Comparison of ENCODE assay signal across 8 cellular contexts in the genomic region with DNA sequence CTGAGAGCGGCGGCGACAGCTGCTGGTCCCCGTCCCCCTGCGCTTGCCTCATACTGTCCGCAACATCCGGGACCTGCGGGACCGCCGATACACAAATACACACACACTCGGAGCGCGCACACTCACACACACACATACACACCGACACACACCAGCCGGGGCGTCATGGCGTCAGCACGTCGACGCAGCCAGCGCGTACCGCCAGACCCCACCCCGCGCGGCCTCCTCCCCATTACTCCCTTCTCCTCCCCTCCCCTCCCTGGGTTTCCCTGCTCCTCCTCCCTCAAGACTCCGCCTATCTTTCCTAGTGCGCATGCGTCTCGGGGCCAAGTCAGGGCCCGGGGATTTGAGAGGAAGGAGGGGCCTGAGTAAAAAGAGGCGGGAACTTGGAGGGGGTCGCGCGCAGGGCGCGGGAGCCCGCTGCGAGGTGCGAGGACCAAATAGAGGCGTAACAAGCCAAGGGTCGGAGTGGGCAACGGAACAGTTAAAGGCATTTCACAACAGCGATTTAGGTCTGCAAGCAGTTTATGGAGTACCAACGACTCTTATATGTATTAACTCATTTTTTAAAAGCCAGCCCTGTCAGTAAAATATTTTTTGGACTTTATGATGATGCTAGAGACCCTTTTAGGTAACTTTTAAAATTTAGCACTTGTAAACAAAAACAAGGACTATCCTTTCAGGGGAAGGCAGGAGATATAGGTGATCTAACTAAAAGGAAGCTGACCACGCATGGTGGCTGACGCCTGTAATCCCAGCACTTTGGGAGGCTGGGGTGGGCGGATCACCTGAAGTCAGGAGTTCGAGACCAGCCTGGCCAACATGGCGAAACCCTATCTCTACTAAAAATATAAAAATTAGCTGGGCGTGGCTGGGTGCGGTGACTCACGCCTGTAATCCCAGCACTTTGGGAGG. TPM values are rescaled to one million over a fixed set of nuclear protein-coding genes. Genes with fewer than 3 reads are reported as not detected.
DNase-seq lines count a peak whose midpoint lies in the region; ATAC-seq, FAIRE-seq and TF ChIP-seq lines count a peak whose summit lies in the region.

A gene (minus strand): TSS at position 165 of the 915 bp plus-strand sequence. CDS start 55,287 bp downstream, outside the sequence.

- H3K36me3 ChIP-seq in pancreas (no peaks in the 10 kb centered on the region), tibial artery (peaks cover 0 to 5% (median 0%) of the 10 kb centered on the region in 3 donors)

- no peaks in the 10 kb centered on the region for H3K9me3 ChIP-seq in pancreas
- no peaks in the 10 kb centered on the region for H3K9me3 ChIP-seq in tibial artery

- H3K4me3 ChIP-seq in pancreas = peak within 1 kb of the TSS; percentile 42 to 67 (median 60)
- peak within 1 kb of the TSS; percentile 73 to 80 for H3K4me3 ChIP-seq in tibial artery

- H3K27me3 ChIP-seq in pancreas (no peaks in the 10 kb centered on the region), tibial artery (no peaks in the 10 kb centered on the region)

- WGBS in pancreas, 2 donors = 14 to 20% methylated on average over 38 to 53 of the region's 53 CpGs

- ATAC-seq in HG02678 (IDR thresholded peaks at IDR 0.05; ENCODE audit: unreplicated experiment) (peak; percentile 77), Right ventricle myocardium inferior (peak; percentile 98), pancreas (peak; percentile 97 to 98 (median 97))

- DNase-seq in GM10266 (ENCODE audit: extremely low spot score) (peak; percentile 94), NCI-H1417 (lab: John Stamatoyannopoulos, UW) (peak; percentile 97 to 99 (median 97)), SW 1271 (lab: John Stamatoyannopoulos, UW) (peak; percentile 95 to 96), Right ventricle myocardium inferior (ENCODE audit: missing footprints) (peak; percentile 100), pancreas (peak; percentile 95 to 100 (median 100)), tibial artery (peak; percentile 100)
- DNase-seq in activated naive CD8-positive, alpha-beta T cell treated with anti-CD3 and anti-CD28 coated beads, Interleukin-2, amount 50 U/mL, for 16 hours (ENCODE audit: low read depth, low spot score) = peak; percentile 97

- TF ChIP-seq CTCF in GM10266 (IDR thresholded peaks at IDR 0.05; ENCODE audit: control insufficient read depth, insufficient read depth, low read depth, missing control alignments) (no peak), pancreas (IDR thresholded peaks at IDR 0.05) (no peak), tibial artery (IDR thresholded peaks at IDR 0.05) (no peak)

- peak; percentile 51 for FAIRE-seq in pancreas (lab: Jason Lieb, UNC)

- intact Hi-C loops in Right ventricle myocardium inferior (cut with DNase I) = loop anchor here (2.0 to 5.0 kb wide), 2 partner anchors 46 to 61 kb away; no protein-coding TSS in a partner anchor
- intact Hi-C loops in pancreas (cut with DNase I) = no loop called here
- intact Hi-C loops in tibial artery (cut with DNase I; ENCODE audit: low total_unique reads) = loop anchor here (10.0 kb wide), 1 partner anchor 63 kb away; no protein-coding TSS in a partner anchor

- peak within 1 kb of the TSS; percentile 90 to 98 (median 96) for H3K27ac ChIP-seq in pancreas
- H3K27ac ChIP-seq in tibial artery = peak within 1 kb of the TSS; percentile 95 to 99

- H3K4me1 ChIP-seq in pancreas (peaks cover 24 to 27% (median 27%) of the 10 kb centered on the region in 3 donors), tibial artery (peaks cover 0 to 38% (median 24%) of the 10 kb centered on the region in 4 donors)

RNA-seq across cellular contexts. Expression of the gene that starts here (rescaled TPM):
- 73.1 TPM for total RNA-seq in Right ventricle myocardium inferior
- 10 to 100 TPM; 27.6 to 42.3 (median 33.6) TPM for total RNA-seq in pancreas
- polyA plus RNA-seq in pancreas = 10 to 100 TPM; 14.2 to 27.6 TPM

Comparison
In these comparisons a context has a peak if more than half of its experiments do, and no peak if none do; other contexts are left out.
1. Peak in every context shown above with its lines: DNase-seq, ATAC-seq, H3K4me3 ChIP-seq and H3K27ac ChIP-seq.
2. intact Hi-C loops: an anchor here in Right ventricle myocardium inferior (2.0 to 5.0 kb wide) and tibial artery (10.0 kb wide); none called in pancreas.